Comparison of ENCODE assay signal across 11 cellular contexts in the genomic region with DNA sequence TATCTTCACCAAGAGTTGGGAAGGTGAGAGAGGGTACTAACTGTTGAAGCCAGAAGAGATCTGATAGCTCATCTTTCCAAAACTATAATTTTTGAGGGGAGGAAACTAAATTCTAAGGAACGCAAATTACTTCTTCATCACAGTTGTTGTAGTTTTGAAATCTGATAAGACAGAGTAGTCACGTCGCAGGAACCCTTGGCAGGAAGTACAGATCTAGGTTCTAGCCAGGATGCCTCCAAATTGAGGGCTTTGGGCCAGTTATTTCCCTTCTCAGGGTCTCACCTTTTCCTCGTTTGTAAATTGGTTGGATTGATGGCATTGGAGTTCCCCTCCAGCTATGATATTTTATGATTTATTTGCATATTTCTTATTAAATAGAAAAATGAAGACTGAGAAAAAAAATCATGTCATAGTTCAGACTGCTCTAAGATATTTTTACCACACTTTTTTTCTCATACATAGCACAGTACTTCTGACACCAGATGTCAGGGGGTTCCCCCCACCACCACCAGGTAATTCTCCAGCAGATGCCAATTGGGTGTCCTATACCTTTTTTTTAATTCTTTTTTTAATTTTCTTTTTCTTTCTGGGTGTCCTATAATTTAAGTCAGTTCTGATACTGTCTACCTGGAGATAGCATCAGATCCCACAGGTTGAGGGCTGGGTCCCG. TPM values are rescaled to one million over a fixed set of nuclear protein-coding genes. Genes with fewer than 3 reads are reported as not detected.
DNase-seq lines count a peak whose midpoint lies in the region; ATAC-seq and TF ChIP-seq lines count a peak whose summit lies in the region.
"Had no signal": no experiment of that assay in that cellular context is flagged by ENCODE, and none has a peak within 500 bp of the region (broad histone marks: within the 10 kb centered on the region; RNA-seq: fewer than 3 reads in every experiment).

No MANE protein-coding gene starts in this region.

- TF ChIP-seq POLR2A in breast epithelium (IDR thresholded peaks at IDR 0.05): no peak

- intact Hi-C loops in Right ventricle myocardium superior (cut with DNase I) (no loop called here), breast epithelium (cut with DNase I; ENCODE audit: low total_unique reads) (no loop called here), upper lobe of right lung (cut with DNase I) (no loop called here)

- peak overlapping the region; percentile 83 to 93 (median 90) for H3K27ac Mint-ChIP-seq in naive thymus-derived CD8-positive, alpha-beta T cell

- peaks cover 0 to 6% (median 0%) of the 10 kb centered on the region in 9 donors for H3K9me3 Mint-ChIP-seq in naive thymus-derived CD8-positive, alpha-beta T cell

- in situ Hi-C loops in KBM-7 (cut with MboI; ENCODE audit: low pct_unique_long_range_greater_than_20kb, low sequenced_read_pairs): no loop called here

- no peak for DNase-seq in right atrium auricular region (ENCODE audit: low spot score)
- no peak for DNase-seq in Right ventricle myocardium superior
- no peak for DNase-seq in breast epithelium (ENCODE audit: low spot score in 2 of 2)
- peak in 7 of 10 donors; percentile 32 to 61 (median 48) for DNase-seq in naive thymus-derived CD8-positive, alpha-beta T cell
- DNase-seq in upper lobe of right lung: no peak
- no peak for DNase-seq in SIG-M5 treated with dmso at 0.1 percent for 504 hours (lab: John Stamatoyannopoulos, UW; ENCODE audit: unreplicated experiment)
- DNase-seq in KBM-7: no peak
- DNase-seq: NCI-H748 treated with DMSO at 0.1 percent for 48 hours, T1000 had no signal

- TF ChIP-seq CTCF in right atrium auricular region (IDR thresholded peaks at IDR 0.05) (no peak), breast epithelium (IDR thresholded peaks at IDR 0.05) (no peak), upper lobe of right lung (IDR thresholded peaks at IDR 0.05) (no peak)

- H3K4me1 Mint-ChIP-seq in naive thymus-derived CD8-positive, alpha-beta T cell: peaks cover 23 to 66% (median 53%) of the 10 kb centered on the region in 4 donors

- no peak overlapping the region for H3K4me3 ChIP-seq in right atrium auricular region
- no peak overlapping the region for H3K4me3 ChIP-seq in breast epithelium
- no peak overlapping the region for H3K4me3 ChIP-seq in upper lobe of right lung

- H3K36me3 Mint-ChIP-seq in naive thymus-derived CD8-positive, alpha-beta T cell: peaks cover 7 to 49% (median 26%) of the 10 kb centered on the region in 3 donors

- H3K27me3 Mint-ChIP-seq in naive thymus-derived CD8-positive, alpha-beta T cell: no peaks in the 10 kb centered on the region

- no peaks in the 10 kb centered on the region for H3K27me3 ChIP-seq in right atrium auricular region
- no peaks in the 10 kb centered on the region for H3K27me3 ChIP-seq in breast epithelium
- H3K27me3 ChIP-seq in upper lobe of right lung: no peaks in the 10 kb centered on the region

- peak overlapping the region; percentile 27 to 59 for H3K27ac ChIP-seq in right atrium auricular region
- H3K27ac ChIP-seq in breast epithelium: peak overlapping the region; percentile 22 to 64
- H3K27ac ChIP-seq in upper lobe of right lung: peak overlapping the region; percentile 51
- H3K27ac ChIP-seq: C4-2B had no signal

- ATAC-seq in Right ventricle myocardium superior (ENCODE audit: poor library complexity) (no peak), upper lobe of right lung (no peak), GM19397 (IDR thresholded peaks at IDR 0.05; ENCODE audit: unreplicated experiment) (no peak)
- ATAC-seq in naive thymus-derived CD8-positive, alpha-beta T cell: peak; percentile 94 to 98

- H3K36me3 ChIP-seq in right atrium auricular region: no peaks in the 10 kb centered on the region
- H3K36me3 ChIP-seq in breast epithelium: no peaks in the 10 kb centered on the region
- H3K36me3 ChIP-seq in upper lobe of right lung: no peaks in the 10 kb centered on the region

- POLR2A ChIA-PET in naive thymus-derived CD8-positive, alpha-beta T cell (lab: Charles Lee): interaction anchor here (1.0 to 2.8 kb wide), 5 partner anchors 12 to 88 kb away, joined by 3 to 16 read pairs (median 7); a partner anchor contains a TSS

- H3K9me3 ChIP-seq in right atrium auricular region: no peaks in the 10 kb centered on the region
- H3K9me3 ChIP-seq in breast epithelium: no peaks in the 10 kb centered on the region
- H3K9me3 ChIP-seq in upper lobe of right lung: no peaks in the 10 kb centered on the region

- peaks cover 0 to 41% of the 10 kb centered on the region in 2 donors for H3K4me1 ChIP-seq in right atrium auricular region
- H3K4me1 ChIP-seq in breast epithelium: peaks cover 0 to 5% of the 10 kb centered on the region in 2 donors
- H3K4me1 ChIP-seq in upper lobe of right lung: peaks cover 53% of the 10 kb centered on the region

- peak overlapping the region in 6 of 10 donors; percentile 1 to 56 (median 32) for H3K4me3 Mint-ChIP-seq in naive thymus-derived CD8-positive, alpha-beta T cell

RNA-seq across cellular contexts. Expression of a gene that starts 32.3 kb away (rescaled TPM):
- total RNA-seq in right atrium auricular region: 1 to 10 TPM; 4.8 to 6.9 TPM
- total RNA-seq in Right ventricle myocardium superior: 7.1 TPM
- 10 to 100 TPM; 21.3 to 26.1 (median 25.6) TPM for total RNA-seq in breast epithelium
- 10 to 100 TPM; 27.0 to 28.5 TPM for total RNA-seq in naive thymus-derived CD8-positive, alpha-beta T cell
- polyA plus RNA-seq in naive thymus-derived CD8-positive, alpha-beta T cell: 10 to 100 TPM in 2 of 3 donors, 1 to 10 TPM in 1; 8.3 to 14.3 (median 11.1) TPM
- total RNA-seq in upper lobe of right lung: 20.0 TPM

RNA-seq across cellular contexts. Expression of a gene that starts 55.7 kb away (rescaled TPM):
- total RNA-seq in right atrium auricular region (10 to 100 TPM; 10.2 to 19.3 TPM), Right ventricle myocardium superior (10.0 TPM), breast epithelium (10 to 100 TPM; 31.3 to 46.2 (median 36.7) TPM), upper lobe of right lung (54.5 TPM)
- 10 to 100 TPM; 78.4 to 79.6 TPM for total RNA-seq in naive thymus-derived CD8-positive, alpha-beta T cell
- polyA plus RNA-seq in naive thymus-derived CD8-positive, alpha-beta T cell: 10 to 100 TPM; 35.1 to 40.7 (median 35.3) TPM

Comparison
In these comparisons a context has a peak if more than half of its experiments do, and no peak if none do; other contexts are left out.
1. DNase-seq: peak in naive thymus-derived CD8-positive, alpha-beta T cell (7 of 10); none in right atrium auricular region (single experiment), Right ventricle myocardium superior (single experiment), breast epithelium (0 of 2), upper lobe of right lung (single experiment), SIG-M5 treated with dmso at 0.1 percent for 504 hours (single experiment) and KBM-7 (single experiment).
2. ATAC-seq: peak in naive thymus-derived CD8-positive, alpha-beta T cell (2 of 2); none in Right ventricle myocardium superior (single experiment), upper lobe of right lung (single experiment) and GM19397 (single experiment).
3. Peak in every context shown above with its lines, with median percentiles within 50 percentile points of each other: H3K27ac ChIP-seq.